27 cellular contexts compared by ENCODE assay signal in genomic region chr1:93537924-93538323, GRCh38.
DNase-seq lines count a peak whose midpoint lies in the region; ATAC-seq and TF ChIP-seq lines count a peak whose summit lies in the region.
"Had no signal": no experiment of that assay in that cellular context is flagged by ENCODE, and none has a peak within 500 bp of the region (broad histone marks: within the 10 kb centered on the region; RNA-seq: fewer than 3 reads in every experiment).

No MANE protein-coding gene starts in this region.

- ATAC-seq in activated CD4-positive, CD25-positive, alpha-beta regulatory T cell treated with anti-CD3 and anti-CD28 coated beads, Interleukin-2, amount 50 U/mL, for 24 hours = peak; percentile 55 to 69
- no peak for ATAC-seq in stimulated activated memory B cell treated with anti-CD40 and anti-IgM and Interleukin-4, amounts not matched to agents 10 μg/mL and 1 μg/mL and 100 μg/mL, for 72 hours
- ATAC-seq: heart right ventricle, lower lobe of right lung, right lobe of liver had no signal

- peak overlapping the region; percentile 46 for H3K27ac Mint-ChIP-seq in osteocyte (ENCODE audit: unreplicated experiment)
- H3K27ac Mint-ChIP-seq in stimulated activated memory B cell treated with anti-CD40 and anti-IgM and Interleukin-4, amounts not matched to agents 10 μg/mL and 1 μg/mL and 100 μg/mL, for 72 hours = no peak overlapping the region
- H3K27ac Mint-ChIP-seq: activated CD4-positive, alpha-beta memory T cell treated with anti-CD3 and anti-CD28 coated beads for 36 hours; activated naive CD8-positive, alpha-beta T cell treated with anti-CD3 and anti-CD28 coated beads, Interleukin-2, amount 10 ng/mL, durations not matched to agents 7 days and 5 days; dendritic cell treated with granulocyte-macrophage colony-stimulating factor and Interleukin-4, amounts not matched to agents 40 ng/mL and 50 ng/mL, for 4 days; naive B cell had no signal

- no peak overlapping the region for H3K4me3 Mint-ChIP-seq in osteocyte (ENCODE audit: unreplicated experiment)
- no peak overlapping the region for H3K4me3 Mint-ChIP-seq in stimulated activated memory B cell treated with anti-CD40 and anti-IgM and Interleukin-4, amounts not matched to agents 10 μg/mL and 1 μg/mL and 100 μg/mL, for 72 hours
- H3K4me3 Mint-ChIP-seq: activated CD4-positive, alpha-beta memory T cell treated with anti-CD3 and anti-CD28 coated beads for 36 hours; activated naive CD8-positive, alpha-beta T cell treated with anti-CD3 and anti-CD28 coated beads, Interleukin-2, amount 10 ng/mL, durations not matched to agents 7 days and 5 days; dendritic cell treated with granulocyte-macrophage colony-stimulating factor and Interleukin-4, amounts not matched to agents 40 ng/mL and 50 ng/mL, for 4 days; endodermal cell; naive B cell had no signal

- no peaks in the 10 kb centered on the region for H3K27me3 Mint-ChIP-seq in osteocyte (ENCODE audit: unreplicated experiment)
- no peaks in the 10 kb centered on the region for H3K27me3 Mint-ChIP-seq in stimulated activated memory B cell treated with anti-CD40 and anti-IgM and Interleukin-4, amounts not matched to agents 10 μg/mL and 1 μg/mL and 100 μg/mL, for 72 hours
- H3K27me3 Mint-ChIP-seq: activated CD4-positive, alpha-beta memory T cell treated with anti-CD3 and anti-CD28 coated beads for 36 hours; dendritic cell treated with granulocyte-macrophage colony-stimulating factor and Interleukin-4, amounts not matched to agents 40 ng/mL and 50 ng/mL, for 4 days; naive B cell had no signal

- TF ChIP-seq CTCF in osteocyte (IDR thresholded peaks at IDR 0.05) = no peak

- H3K36me3 Mint-ChIP-seq in osteocyte (ENCODE audit: unreplicated experiment) = peaks cover 22% of the 10 kb centered on the region
- H3K36me3 Mint-ChIP-seq in stimulated activated memory B cell treated with anti-CD40 and anti-IgM and Interleukin-4, amounts not matched to agents 10 μg/mL and 1 μg/mL and 100 μg/mL, for 72 hours = peaks cover 5% of the 10 kb centered on the region
- H3K36me3 Mint-ChIP-seq: activated CD4-positive, alpha-beta memory T cell treated with anti-CD3 and anti-CD28 coated beads for 36 hours; activated naive CD8-positive, alpha-beta T cell treated with anti-CD3 and anti-CD28 coated beads, Interleukin-2, amount 10 ng/mL, durations not matched to agents 7 days and 5 days; naive B cell had no signal

- no peaks in the 10 kb centered on the region for H3K9me3 Mint-ChIP-seq in osteocyte (ENCODE audit: unreplicated experiment)
- no peaks in the 10 kb centered on the region for H3K9me3 Mint-ChIP-seq in stimulated activated memory B cell treated with anti-CD40 and anti-IgM and Interleukin-4, amounts not matched to agents 10 μg/mL and 1 μg/mL and 100 μg/mL, for 72 hours
- H3K9me3 Mint-ChIP-seq: activated CD4-positive, alpha-beta memory T cell treated with anti-CD3 and anti-CD28 coated beads for 36 hours; activated naive CD8-positive, alpha-beta T cell treated with anti-CD3 and anti-CD28 coated beads, Interleukin-2, amount 10 ng/mL, durations not matched to agents 7 days and 5 days; dendritic cell treated with granulocyte-macrophage colony-stimulating factor and Interleukin-4, amounts not matched to agents 40 ng/mL and 50 ng/mL, for 4 days; endodermal cell; naive B cell had no signal

- peaks cover 22% of the 10 kb centered on the region for H3K4me1 Mint-ChIP-seq in osteocyte (ENCODE audit: unreplicated experiment)
- H3K4me1 Mint-ChIP-seq in stimulated activated memory B cell treated with anti-CD40 and anti-IgM and Interleukin-4, amounts not matched to agents 10 μg/mL and 1 μg/mL and 100 μg/mL, for 72 hours = no peaks in the 10 kb centered on the region
- H3K4me1 Mint-ChIP-seq: activated naive CD8-positive, alpha-beta T cell treated with anti-CD3 and anti-CD28 coated beads, Interleukin-2, amount 10 ng/mL, durations not matched to agents 7 days and 5 days; naive B cell had no signal

- no peak for DNase-seq in activated CD4-positive, CD25-positive, alpha-beta regulatory T cell treated with anti-CD3 and anti-CD28 coated beads, Interleukin-2, amount 50 U/mL, for 72 hours
- peak; percentile 60 for DNase-seq in HS-5 (ENCODE audit: low read depth)
- DNase-seq in amniotic epithelial cell (ENCODE audit: low read depth) = peak; percentile 31
- DNase-seq in osteocyte (ENCODE audit: extremely low spot score, unreplicated experiment) = no peak
- DNase-seq in NCI-H1694 treated with DMSO at 0.1 percent for 48 hours (lab: John Stamatoyannopoulos, UW) = no peak
- DNase-seq in DMS 273 (lab: John Stamatoyannopoulos, UW; ENCODE audit: unreplicated experiment) = no peak
- DNase-seq: activated CD4-positive, alpha-beta memory T cell treated with anti-CD3 and anti-CD28 coated beads for 36 hours; activated CD4-positive, CD25-positive, alpha-beta regulatory T cell; activated effector memory CD4-positive, alpha-beta T cell treated with anti-CD3 and anti-CD28 coated beads, Interleukin-2, amount 50 U/mL, for 16 hours; activated naive CD8-positive, alpha-beta T cell treated with anti-CD3 and anti-CD28 coated beads, Interleukin-2, amount 10 ng/mL, durations not matched to agents 7 days and 5 days; C1 segment of cervical spinal cord; central memory CD4-positive, alpha-beta T cell; COR-L47; DMS53; endodermal cell; GF-D8; heart right ventricle; lower lobe of right lung; midbrain; naive B cell; NCI-H1694; right lobe of liver; stimulated activated CD4-positive, alpha-beta T cell treated with anti-CD3 and anti-CD28 coated beads, Interleukin-2, amount 100 ng/mL, for 48 hours; upper lobe of left lung had no signal

Comparison
In these comparisons a context has a peak if more than half of its experiments do, and no peak if none do; other contexts are left out.
1. DNase-seq: peak in HS-5 (single experiment) and amniotic epithelial cell (single experiment); none in activated CD4-positive, CD25-positive, alpha-beta regulatory T cell treated with anti-CD3 and anti-CD28 coated beads, Interleukin-2, amount 50 U/mL, for 72 hours (single experiment), osteocyte (single experiment), NCI-H1694 treated with DMSO at 0.1 percent for 48 hours (single experiment) and DMS 273 (single experiment).